In the genomic region with DNA sequence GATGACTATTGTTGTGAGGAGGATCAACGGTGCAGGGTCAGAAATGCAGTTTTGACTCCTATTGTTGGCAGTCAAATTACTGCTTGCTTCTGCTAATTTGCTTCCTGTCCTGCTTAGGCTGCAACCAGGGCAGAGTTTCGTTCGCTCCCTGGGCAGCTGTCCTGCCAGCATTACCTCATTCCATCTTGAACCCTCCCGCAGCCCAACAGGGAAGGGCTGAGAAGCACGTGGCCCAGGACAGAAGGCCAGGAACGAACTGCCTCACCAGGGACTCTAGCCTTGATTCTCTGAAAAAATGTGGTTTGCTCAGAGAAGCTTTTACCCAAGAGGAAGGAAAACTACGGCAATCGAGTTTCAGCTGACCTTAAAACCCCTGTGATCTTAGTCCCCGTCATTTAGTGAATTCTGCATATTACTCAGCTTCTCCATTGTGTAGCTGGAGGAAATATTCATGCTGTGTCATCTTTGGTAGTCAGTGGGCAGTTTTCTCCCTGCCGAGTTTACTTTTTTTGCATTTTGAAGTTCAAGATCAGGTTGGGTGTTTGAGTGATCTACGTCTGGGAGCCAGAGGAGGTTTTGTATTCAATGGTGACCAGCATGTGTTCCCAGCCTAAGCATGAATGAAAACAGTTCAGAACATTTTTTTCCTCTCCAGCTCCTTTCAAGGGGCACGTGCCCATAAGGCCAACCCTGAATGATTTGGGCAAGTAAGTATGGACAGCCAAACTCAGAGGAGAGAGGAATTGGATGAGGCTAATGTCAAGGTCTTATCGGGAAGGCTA, we compare ENCODE assay signal across 8 cellular contexts. TPM values are rescaled to one million over a fixed set of nuclear protein-coding genes. Genes with fewer than 3 reads are reported as not detected.
DNase-seq lines count a peak whose midpoint lies in the region; ATAC-seq lines count a peak whose summit lies in the region.

No MANE protein-coding gene starts in this region.

- no peak overlapping the region for H3K9ac ChIP-seq in duodenal mucosa (ENCODE audit: low read depth in 1 of 2, low read length in 2 of 2)

- peak overlapping the region; percentile 53 for H3K4me3 Mint-ChIP-seq in activated T-cell treated with anti-CD3 and anti-CD28 coated beads, Interleukin-2, amount 50 U/mL, for 24 hours

- H3K4me3 ChIP-seq in duodenal mucosa (ENCODE audit: low read depth in 1 of 2, low read length in 2 of 2), result peak overlapping the region; percentile 16 to 18

- peak; percentile 59 for DNase-seq in activated T-cell treated with anti-CD3 and anti-CD28 coated beads, Interleukin-2, amount 50 U/mL, for 24 hours
- DNase-seq in activated T-cell treated with anti-CD3 and anti-CD28 coated beads for 4 hours, result no peak
- DNase-seq in SKM-1 (lab: John Stamatoyannopoulos, UW; ENCODE audit: unreplicated experiment), result peak; percentile 92
- peak; percentile 76 for DNase-seq in mucosa of gallbladder (ENCODE audit: low spot score)
- no peak for DNase-seq in T-helper 9 cell
- DNase-seq in T1000 (lab: John Stamatoyannopoulos, UW), result no peak

- no peaks in the 10 kb centered on the region for H3K27me3 ChIP-seq in duodenal mucosa (ENCODE audit: control insufficient read depth in 1 of 2, insufficient read depth in 2 of 2, low read length in 2 of 2)

- H3K9me3 Mint-ChIP-seq in activated T-cell treated with anti-CD3 and anti-CD28 coated beads, Interleukin-2, amount 50 U/mL, for 24 hours, result no peaks in the 10 kb centered on the region

- no peaks in the 10 kb centered on the region for H3K27me3 Mint-ChIP-seq in activated T-cell treated with anti-CD3 and anti-CD28 coated beads, Interleukin-2, amount 50 U/mL, for 24 hours

- H3K4me1 ChIP-seq in duodenal mucosa (ENCODE audit: control insufficient read depth in 1 of 2, insufficient read depth in 2 of 2, low read length in 2 of 2), result peaks cover 0 to 4% of the 10 kb centered on the region in 2 donors

- peak overlapping the region; percentile 54 for H3K27ac ChIP-seq in duodenal mucosa (ENCODE audit: low read depth, low read length)

- H3K36me3 ChIP-seq in duodenal mucosa (ENCODE audit: control insufficient read depth in 1 of 2, insufficient read depth in 2 of 2, low read length in 2 of 2), result no peaks in the 10 kb centered on the region

- no peaks in the 10 kb centered on the region for H3K36me3 Mint-ChIP-seq in activated T-cell treated with anti-CD3 and anti-CD28 coated beads, Interleukin-2, amount 50 U/mL, for 24 hours (ENCODE audit: low read depth)

- H3K4me1 Mint-ChIP-seq in activated T-cell treated with anti-CD3 and anti-CD28 coated beads, Interleukin-2, amount 50 U/mL, for 24 hours (ENCODE audit: low read depth), result peaks cover 42% of the 10 kb centered on the region

- H3K9me3 ChIP-seq in duodenal mucosa (ENCODE audit: control insufficient read depth in 1 of 2, low read length in 2 of 2), result no peaks in the 10 kb centered on the region

- H3K27ac Mint-ChIP-seq in activated T-cell treated with anti-CD3 and anti-CD28 coated beads, Interleukin-2, amount 50 U/mL, for 24 hours, result peak overlapping the region; percentile 99

- ATAC-seq in HG03025 (IDR thresholded peaks at IDR 0.05; ENCODE audit: low FRiP score, unreplicated experiment), result peak; percentile 94

RNA-seq across cellular contexts. Expression of a gene that starts 23.0 kb away (rescaled TPM):
- 26.0 TPM for total RNA-seq in mucosa of gallbladder

RNA-seq across cellular contexts. Expression of a gene that starts 34.1 kb away (rescaled TPM):
- 30.7 TPM for total RNA-seq in mucosa of gallbladder

Comparison
In these comparisons a context has a peak if more than half of its experiments do, and no peak if none do; other contexts are left out.
1. DNase-seq: peak in activated T-cell treated with anti-CD3 and anti-CD28 coated beads, Interleukin-2, amount 50 U/mL, for 24 hours (single experiment), SKM-1 (single experiment) and mucosa of gallbladder (single experiment); none in activated T-cell treated with anti-CD3 and anti-CD28 coated beads for 4 hours (single experiment), T-helper 9 cell (single experiment) and T1000 (single experiment).